Comparison of ENCODE assay signal across 11 cellular contexts in the genomic region with DNA sequence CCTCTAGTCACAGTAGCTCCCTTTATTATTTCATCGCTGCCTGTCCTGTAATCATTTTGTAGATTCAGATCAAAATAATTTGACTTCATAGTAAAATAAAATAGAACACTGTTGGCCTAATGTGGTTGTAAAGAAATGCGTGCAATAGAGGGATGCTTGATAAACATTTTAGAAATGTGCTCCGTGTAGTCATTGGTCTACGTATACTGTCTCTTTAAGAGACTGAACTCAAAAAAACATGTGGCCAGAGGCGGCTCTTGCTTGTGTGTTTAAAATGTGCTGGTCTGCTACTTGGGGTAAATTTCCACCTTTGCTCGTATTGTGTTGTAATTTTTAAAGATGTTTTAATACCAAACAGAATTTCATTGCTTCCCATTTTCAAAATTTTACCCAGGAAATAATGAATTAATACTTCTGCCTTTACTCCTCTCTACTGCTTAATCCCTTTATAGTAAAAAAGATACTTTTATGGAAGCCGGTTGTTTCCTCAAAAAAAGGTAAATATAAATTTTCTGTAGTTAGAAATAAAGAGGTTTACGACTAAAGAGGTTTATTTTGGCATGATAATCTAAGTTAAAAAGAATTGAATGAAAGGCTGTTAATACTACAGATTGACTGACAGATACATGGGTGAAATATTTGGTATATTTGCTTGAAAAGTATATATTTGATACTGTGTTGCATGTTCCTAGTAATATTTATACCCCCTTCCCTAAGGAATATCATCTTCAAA. TPM values are rescaled to one million over a fixed set of nuclear protein-coding genes. Genes with fewer than 3 reads are reported as not detected.
DNase-seq lines count a peak whose midpoint lies in the region; ATAC-seq and TF ChIP-seq lines count a peak whose summit lies in the region.
"Had no signal": no experiment of that assay in that cellular context is flagged by ENCODE, and none has a peak within 500 bp of the region (broad histone marks: within the 10 kb centered on the region; RNA-seq: fewer than 3 reads in every experiment).

No MANE protein-coding gene starts in this region.

- no peak overlapping the region for H3K4me3 ChIP-seq in prostate gland

- no peak for ATAC-seq in activated T-cell treated with anti-CD3 and anti-CD28 coated beads, Interleukin-2, amount 50 U/mL, for 72 hours (replicated peaks in 1 of 2)

- H3K4me3 Mint-ChIP-seq in activated T-cell treated with anti-CD3 and anti-CD28 coated beads, Interleukin-2, amount 50 U/mL, for 72 hours = peak overlapping the region; percentile 57 to 66
- peak overlapping the region; percentile 97 for H3K4me3 Mint-ChIP-seq in type B pancreatic cell
- H3K4me3 Mint-ChIP-seq: T-helper 1 cell treated with Interleukin-12 subunit alpha and Interleukin-12 subunit beta and Interleukin-4 antibody, amounts not matched to agents 30 μg/mL and 1 μg/mL, for 36 hours had no signal

- H3K4me1 Mint-ChIP-seq in activated T-cell treated with anti-CD3 and anti-CD28 coated beads, Interleukin-2, amount 50 U/mL, for 72 hours (ENCODE audit: low read depth) = peaks cover 19% of the 10 kb centered on the region
- peaks cover 7% of the 10 kb centered on the region for H3K4me1 Mint-ChIP-seq in type B pancreatic cell (ENCODE audit: unreplicated experiment)

- H3K27ac ChIP-seq in prostate gland = no peak overlapping the region

- TF ChIP-seq CTCF in type B pancreatic cell (conservative IDR thresholded peaks at IDR 0.05) = no peak
- TF ChIP-seq CTCF in prostate gland (IDR thresholded peaks at IDR 0.05) = no peak

- intact Hi-C loops in prostate gland (cut with DNase I) = no loop called here

- TF ChIP-seq POLR2A in erythroblast (IDR thresholded peaks at IDR 0.05; ENCODE audit: low read length) = no peak
- TF ChIP-seq POLR2A in prostate gland (IDR thresholded peaks at IDR 0.05) = no peak

- DNase-seq in activated T-cell treated with anti-CD3 and anti-CD28 coated beads, Interleukin-2, amount 50 U/mL, for 72 hours = no peak
- DNase-seq in activated T-cell treated with anti-CD3 and anti-CD28 coated beads, Interleukin-2, amount 50 U/mL, for 1 hour = no peak
- DNase-seq in SIG-M5 (lab: John Stamatoyannopoulos, UW) (peak; percentile 22), erythroblast (lab: John Stamatoyannopoulos, UW) (peak; percentile 68 to 78), type B pancreatic cell (ENCODE audit: extremely low spot score, unreplicated experiment) (no peak), prostate gland (ENCODE audit: low spot score) (no peak), EL (no peak), NCI-H1436 (lab: John Stamatoyannopoulos, UW) (no peak)
- DNase-seq: amygdala, naive B cell had no signal

- H3K36me3 ChIP-seq in prostate gland = no peaks in the 10 kb centered on the region

- peaks cover 0 to 2% of the 10 kb centered on the region in 2 donors for H3K36me3 Mint-ChIP-seq in activated T-cell treated with anti-CD3 and anti-CD28 coated beads, Interleukin-2, amount 50 U/mL, for 72 hours (ENCODE audit: insufficient read depth in 2 of 2)
- H3K36me3 Mint-ChIP-seq in type B pancreatic cell = peaks cover 3% of the 10 kb centered on the region
- H3K36me3 Mint-ChIP-seq: naive B cell had no signal

- no peak overlapping the region for H3K27ac Mint-ChIP-seq in activated T-cell treated with anti-CD3 and anti-CD28 coated beads, Interleukin-2, amount 50 U/mL, for 72 hours
- peak overlapping the region; percentile 86 for H3K27ac Mint-ChIP-seq in type B pancreatic cell
- H3K27ac Mint-ChIP-seq: naive B cell; T-helper 1 cell treated with Interleukin-12 subunit alpha and Interleukin-12 subunit beta and Interleukin-4 antibody, amounts not matched to agents 30 μg/mL and 1 μg/mL, for 36 hours had no signal

- peaks cover 60% of the 10 kb centered on the region for H3K27me3 Mint-ChIP-seq in activated T-cell treated with anti-CD3 and anti-CD28 coated beads, Interleukin-2, amount 50 U/mL, for 72 hours (ENCODE audit: low read depth)
- peaks cover 15% of the 10 kb centered on the region for H3K27me3 Mint-ChIP-seq in type B pancreatic cell

- 22% methylated on average over 8 of the region's 8 CpGs for WGBS in prostate gland

- H3K4me1 ChIP-seq in prostate gland (replicated peaks) = no peaks in the 10 kb centered on the region

- peaks cover 28% of the 10 kb centered on the region for H3K27me3 ChIP-seq in prostate gland (replicated peaks; ENCODE audit: insufficient read depth)

- no peaks in the 10 kb centered on the region for H3K9me3 ChIP-seq in prostate gland

- H3K9me3 Mint-ChIP-seq in activated T-cell treated with anti-CD3 and anti-CD28 coated beads, Interleukin-2, amount 50 U/mL, for 72 hours = no peaks in the 10 kb centered on the region
- H3K9me3 Mint-ChIP-seq in type B pancreatic cell = no peaks in the 10 kb centered on the region
- H3K9me3 Mint-ChIP-seq: T-helper 1 cell treated with Interleukin-12 subunit alpha and Interleukin-12 subunit beta and Interleukin-4 antibody, amounts not matched to agents 30 μg/mL and 1 μg/mL, for 36 hours had no signal

RNA-seq across cellular contexts. Expression of gene LIN28B, which starts 2.0 kb away (rescaled TPM):
- total RNA-seq in activated T-cell treated with anti-CD3 and anti-CD28 coated beads, Interleukin-2, amount 50 U/mL, for 72 hours = not detected
- total RNA-seq in type B pancreatic cell (ENCODE audit: low replicate concordance) = 7.6 and 22.3 TPM in 2 replicates
- 1 to 10 TPM in 1 of 2 donors, not detected in 1; 2.6 TPM for total RNA-seq in prostate gland

Comparison
In these comparisons a context has a peak if more than half of its experiments do, and no peak if none do; other contexts are left out.
1. DNase-seq: peak in SIG-M5 (single experiment) and erythroblast (2 of 2); none in activated T-cell treated with anti-CD3 and anti-CD28 coated beads, Interleukin-2, amount 50 U/mL, for 72 hours (0 of 2), activated T-cell treated with anti-CD3 and anti-CD28 coated beads, Interleukin-2, amount 50 U/mL, for 1 hour (single experiment), type B pancreatic cell (single experiment), prostate gland (single experiment), EL (single experiment) and NCI-H1436 (single experiment).